28 cellular contexts compared by ENCODE assay signal in the genomic region with DNA sequence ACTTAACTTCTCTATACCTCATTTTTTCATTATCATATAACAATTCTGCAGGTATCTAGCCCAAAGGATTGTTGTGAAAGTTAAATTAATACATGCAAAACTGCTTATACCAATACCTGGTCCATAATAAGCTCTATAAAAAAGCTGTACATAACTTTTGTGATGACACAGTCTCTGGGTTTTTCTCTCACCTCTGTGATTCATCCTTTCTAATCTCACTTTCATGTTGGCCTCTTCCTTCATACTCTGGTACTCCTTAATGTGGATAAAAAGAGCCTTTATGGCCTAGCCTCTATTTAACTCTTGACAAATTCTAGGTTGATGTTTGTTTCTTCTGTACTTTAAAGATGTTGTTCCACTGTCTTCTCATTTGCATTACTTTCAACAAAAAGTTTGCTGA.
DNase-seq lines count a peak whose midpoint lies in the region; ATAC-seq and TF ChIP-seq lines count a peak whose summit lies in the region.
"Had no signal": no experiment of that assay in that cellular context is flagged by ENCODE, and none has a peak within 500 bp of the region (broad histone marks: within the 10 kb centered on the region; RNA-seq: fewer than 3 reads in every experiment).

No MANE protein-coding gene starts in this region.

- peak; percentile 94 for ATAC-seq in activated CD8-positive, alpha-beta T cell treated with anti-CD3 and anti-CD28 coated beads for 36 hours
- ATAC-seq in activated CD8-positive, alpha-beta T cell treated with anti-CD3 and anti-CD28 coated beads, Interleukin-2, amount 10 ng/mL, durations not matched to agents 7 days and 5 days, result no peak
- ATAC-seq in GM21381 (IDR thresholded peaks at IDR 0.05; ENCODE audit: unreplicated experiment) (peak; percentile 74), HG03565 (IDR thresholded peaks at IDR 0.05; ENCODE audit: unreplicated experiment) (no peak)
- ATAC-seq: gastroesophageal sphincter, GM23338, right cardiac atrium had no signal

- H4K20me1 ChIP-seq in KMS-11 (ENCODE audit: insufficient read depth), result no peaks in the 10 kb centered on the region

- no peaks in the 10 kb centered on the region for H3K27me3 ChIP-seq in KMS-11 (ENCODE audit: insufficient read depth, low read depth)
- H3K27me3 ChIP-seq: gastroesophageal sphincter, tibial artery had no signal

- H3K79me2 ChIP-seq in KMS-11 (ENCODE audit: insufficient read depth, low read depth), result peaks cover 3% of the 10 kb centered on the region; the same call in 1 of the 2 replicates
- H3K79me2 ChIP-seq: parathyroid adenoma had no signal

- H3K4me3 Mint-ChIP-seq in activated CD8-positive, alpha-beta T cell treated with anti-CD3 and anti-CD28 coated beads for 36 hours, result no peak overlapping the region
- no peak overlapping the region for H3K4me3 Mint-ChIP-seq in activated CD8-positive, alpha-beta T cell treated with anti-CD3 and anti-CD28 coated beads, Interleukin-2, amount 10 ng/mL, durations not matched to agents 7 days and 5 days
- H3K4me3 Mint-ChIP-seq in nephron progenitor cell (no peak overlapping the region), immature natural killer cell (no peak overlapping the region)
- H3K4me3 Mint-ChIP-seq: activated CD4-positive, alpha-beta memory T cell treated with anti-CD3 and anti-CD28 coated beads for 36 hours; activated naive CD8-positive, alpha-beta T cell treated with anti-CD3 and anti-CD28 coated beads, Interleukin-2, amount 10 ng/mL, durations not matched to agents 7 days and 5 days; activated T-helper 1 cell treated with anti-CD3 and anti-CD28 coated beads, Interleukin-12 subunit alpha, Interleukin-12 subunit beta, Interleukin-2, Interleukin-4 antibody, amounts not matched to agents 30 ng/mL and 10 ng/mL and 1 ng/mL, durations not matched to agents 14 hours and 24 hours and 36 hours; brain; CD8-positive, alpha-beta memory T cell; GM23338; IgD-negative memory B cell; stimulated activated naive CD8-positive, alpha-beta T cell treated with anti-CD3 and anti-CD28 coated beads, Interleukin-15, Interleukin-2, amounts not matched to agents 100 ng/mL and 50 ng/mL, for 24 hours had no signal

- no peaks in the 10 kb centered on the region for H3K27me3 Mint-ChIP-seq in activated CD8-positive, alpha-beta T cell treated with anti-CD3 and anti-CD28 coated beads for 36 hours
- no peaks in the 10 kb centered on the region for H3K27me3 Mint-ChIP-seq in activated CD8-positive, alpha-beta T cell treated with anti-CD3 and anti-CD28 coated beads, Interleukin-2, amount 10 ng/mL, durations not matched to agents 7 days and 5 days (ENCODE audit: low read depth)
- no peaks in the 10 kb centered on the region for H3K27me3 Mint-ChIP-seq in nephron progenitor cell (ENCODE audit: low read depth, poor library complexity)
- peaks cover 0 to 1% (median 0%) of the 10 kb centered on the region in 3 donors for H3K27me3 Mint-ChIP-seq in immature natural killer cell (ENCODE audit: low read depth in 3 of 3)
- H3K27me3 Mint-ChIP-seq: activated CD4-positive, alpha-beta memory T cell treated with anti-CD3 and anti-CD28 coated beads for 36 hours; activated naive CD8-positive, alpha-beta T cell treated with anti-CD3 and anti-CD28 coated beads, Interleukin-2, amount 10 ng/mL, durations not matched to agents 7 days and 5 days; brain; CD8-positive, alpha-beta memory T cell; IgD-negative memory B cell; stimulated activated naive CD8-positive, alpha-beta T cell treated with anti-CD3 and anti-CD28 coated beads, Interleukin-15, Interleukin-2, amounts not matched to agents 100 ng/mL and 50 ng/mL, for 24 hours had no signal

- H3K27ac ChIP-seq in KMS-11, result no peak overlapping the region
- H3K27ac ChIP-seq: gastroesophageal sphincter, parathyroid adenoma, tibial artery, WERI-Rb-1 had no signal

- peak overlapping the region; percentile 37; the same call in 1 of the 2 replicates for H3K4me2 ChIP-seq in KMS-11
- H3K4me2 ChIP-seq: GM23338, SK-N-SH had no signal

- H2AFZ ChIP-seq in KMS-11 (ENCODE audit: low read depth), result no peak overlapping the region
- H2AFZ ChIP-seq: GM23338, parathyroid adenoma had no signal

- H3K36me3 Mint-ChIP-seq in activated CD8-positive, alpha-beta T cell treated with anti-CD3 and anti-CD28 coated beads for 36 hours (ENCODE audit: low read depth), result no peaks in the 10 kb centered on the region
- H3K36me3 Mint-ChIP-seq in activated CD8-positive, alpha-beta T cell treated with anti-CD3 and anti-CD28 coated beads, Interleukin-2, amount 10 ng/mL, durations not matched to agents 7 days and 5 days (ENCODE audit: low read depth), result no peaks in the 10 kb centered on the region
- H3K36me3 Mint-ChIP-seq in nephron progenitor cell (ENCODE audit: low read depth) (peaks cover 9% of the 10 kb centered on the region), immature natural killer cell (no peaks in the 10 kb centered on the region)
- H3K36me3 Mint-ChIP-seq: activated CD4-positive, alpha-beta memory T cell treated with anti-CD3 and anti-CD28 coated beads for 36 hours; activated naive CD8-positive, alpha-beta T cell treated with anti-CD3 and anti-CD28 coated beads, Interleukin-2, amount 10 ng/mL, durations not matched to agents 7 days and 5 days; CD8-positive, alpha-beta memory T cell; IgD-negative memory B cell had no signal

- H3K9me3 Mint-ChIP-seq in activated CD8-positive, alpha-beta T cell treated with anti-CD3 and anti-CD28 coated beads for 36 hours, result no peaks in the 10 kb centered on the region
- no peaks in the 10 kb centered on the region for H3K9me3 Mint-ChIP-seq in activated CD8-positive, alpha-beta T cell treated with anti-CD3 and anti-CD28 coated beads, Interleukin-2, amount 10 ng/mL, durations not matched to agents 7 days and 5 days (ENCODE audit: insufficient read depth)
- H3K9me3 Mint-ChIP-seq in nephron progenitor cell (no peaks in the 10 kb centered on the region), immature natural killer cell (no peaks in the 10 kb centered on the region)
- H3K9me3 Mint-ChIP-seq: activated CD4-positive, alpha-beta memory T cell treated with anti-CD3 and anti-CD28 coated beads for 36 hours; activated naive CD8-positive, alpha-beta T cell treated with anti-CD3 and anti-CD28 coated beads, Interleukin-2, amount 10 ng/mL, durations not matched to agents 7 days and 5 days; activated T-helper 1 cell treated with anti-CD3 and anti-CD28 coated beads, Interleukin-12 subunit alpha, Interleukin-12 subunit beta, Interleukin-2, Interleukin-4 antibody, amounts not matched to agents 30 ng/mL and 10 ng/mL and 1 ng/mL, durations not matched to agents 14 hours and 24 hours and 36 hours; brain; CD8-positive, alpha-beta memory T cell; GM23338; IgD-negative memory B cell; stimulated activated naive CD8-positive, alpha-beta T cell treated with anti-CD3 and anti-CD28 coated beads, Interleukin-15, Interleukin-2, amounts not matched to agents 100 ng/mL and 50 ng/mL, for 24 hours had no signal

- intact Hi-C loops in activated CD8-positive, alpha-beta T cell treated with anti-CD3 and anti-CD28 coated beads for 36 hours (cut with micrococcal nuclease), result no loop called here

- POLR2A ChIA-PET in activated CD8-positive, alpha-beta T cell treated with anti-CD3 and anti-CD28 coated beads for 36 hours (lab: Charles Lee), result no interaction called here
- POLR2A ChIA-PET in activated CD8-positive, alpha-beta T cell treated with anti-CD3 and anti-CD28 coated beads, Interleukin-2, amount 10 ng/mL, durations not matched to agents 7 days and 5 days (lab: Charles Lee), result no interaction called here

- no peaks in the 10 kb centered on the region for H3K36me3 ChIP-seq in KMS-11 (ENCODE audit: insufficient read depth)
- H3K36me3 ChIP-seq: gastroesophageal sphincter, tibial artery, WERI-Rb-1 had no signal

- H3K4me3 ChIP-seq in KMS-11 (IDR thresholded peaks at IDR 0.05; ENCODE audit: insufficient read depth, low read depth, low read length), result no peak overlapping the region
- H3K4me3 ChIP-seq: gastroesophageal sphincter, GM23338, tibial artery had no signal

- H3K9ac ChIP-seq in KMS-11, result no peak overlapping the region
- H3K9ac ChIP-seq: parathyroid adenoma, SK-N-SH had no signal

- CTCF ChIA-PET in activated CD8-positive, alpha-beta T cell treated with anti-CD3 and anti-CD28 coated beads for 36 hours (lab: Charles Lee), result interaction anchor here (1.0 kb wide), 1 partner anchor 42 kb away, joined by 3 read pairs; no protein-coding TSS in a partner anchor
- CTCF ChIA-PET in activated CD8-positive, alpha-beta T cell treated with anti-CD3 and anti-CD28 coated beads, Interleukin-2, amount 10 ng/mL, durations not matched to agents 7 days and 5 days (lab: Charles Lee), result no interaction called here

- H3K4me1 ChIP-seq in KMS-11 (ENCODE audit: low read depth, poor library complexity, severe bottlenecking), result peaks cover 50% of the 10 kb centered on the region

- no peak for DNase-seq in activated CD8-positive, alpha-beta T cell treated with anti-CD3 and anti-CD28 coated beads for 36 hours
- DNase-seq in activated CD8-positive, alpha-beta T cell treated with anti-CD3 and anti-CD28 coated beads, Interleukin-2, amount 10 ng/mL, durations not matched to agents 7 days and 5 days, result no peak
- DNase-seq in nephron progenitor cell (no peak), immature natural killer cell (no peak), DMS153 (lab: John Stamatoyannopoulos, UW) (no peak)
- DNase-seq: activated CD4-positive, alpha-beta memory T cell treated with anti-CD3 and anti-CD28 coated beads for 36 hours; activated naive CD8-positive, alpha-beta T cell treated with anti-CD3 and anti-CD28 coated beads, Interleukin-2, amount 10 ng/mL, durations not matched to agents 7 days and 5 days; AML-193; CD8-positive, alpha-beta memory T cell; effector CD8-positive, alpha-beta T cell; GDM1; hypothalamus; right cardiac atrium; SK-N-SH; stimulated activated CD4-positive, alpha-beta T cell treated with anti-CD3 and anti-CD28 coated beads, Interleukin-4, amount 100 ng/mL, for 24 hours; T-helper 2 cell; tibial artery; WERI-Rb-1 had no signal

- H3K4me1 Mint-ChIP-seq in activated CD8-positive, alpha-beta T cell treated with anti-CD3 and anti-CD28 coated beads for 36 hours (ENCODE audit: low read depth), result peaks cover 27% of the 10 kb centered on the region
- peaks cover 18% of the 10 kb centered on the region for H3K4me1 Mint-ChIP-seq in activated CD8-positive, alpha-beta T cell treated with anti-CD3 and anti-CD28 coated beads, Interleukin-2, amount 10 ng/mL, durations not matched to agents 7 days and 5 days (ENCODE audit: low read depth)
- H3K4me1 Mint-ChIP-seq in nephron progenitor cell (peaks cover 5% of the 10 kb centered on the region), immature natural killer cell (peaks cover 11 to 26% of the 10 kb centered on the region in 2 donors)

- H3K27ac Mint-ChIP-seq in activated CD8-positive, alpha-beta T cell treated with anti-CD3 and anti-CD28 coated beads for 36 hours, result peak overlapping the region; percentile 4
- H3K27ac Mint-ChIP-seq in activated CD8-positive, alpha-beta T cell treated with anti-CD3 and anti-CD28 coated beads, Interleukin-2, amount 10 ng/mL, durations not matched to agents 7 days and 5 days, result no peak overlapping the region
- H3K27ac Mint-ChIP-seq in nephron progenitor cell (peak overlapping the region; percentile 46), immature natural killer cell (no peak overlapping the region)
- H3K27ac Mint-ChIP-seq: activated CD4-positive, alpha-beta memory T cell treated with anti-CD3 and anti-CD28 coated beads for 36 hours; activated naive CD8-positive, alpha-beta T cell treated with anti-CD3 and anti-CD28 coated beads, Interleukin-2, amount 10 ng/mL, durations not matched to agents 7 days and 5 days; activated T-helper 1 cell treated with anti-CD3 and anti-CD28 coated beads, Interleukin-12 subunit alpha, Interleukin-12 subunit beta, Interleukin-2, Interleukin-4 antibody, amounts not matched to agents 30 ng/mL and 10 ng/mL and 1 ng/mL, durations not matched to agents 14 hours and 24 hours and 36 hours; brain; CD8-positive, alpha-beta memory T cell; GM23338; IgD-negative memory B cell; stimulated activated naive CD8-positive, alpha-beta T cell treated with anti-CD3 and anti-CD28 coated beads, Interleukin-15, Interleukin-2, amounts not matched to agents 100 ng/mL and 50 ng/mL, for 24 hours had no signal

- no peak for TF ChIP-seq CTCF in activated CD8-positive, alpha-beta T cell treated with anti-CD3 and anti-CD28 coated beads for 36 hours (IDR thresholded peaks at IDR 0.05)
- no peak for TF ChIP-seq CTCF in KMS-11 (conservative IDR thresholded peaks at IDR 0.05; ENCODE audit: low read depth, low read length)
- no peak for TF ChIP-seq CTCF in nephron progenitor cell (IDR thresholded peaks at IDR 0.05)

Comparison
In these comparisons a context has a peak if more than half of its experiments do, and no peak if none do; other contexts are left out.
1. ATAC-seq: peak in activated CD8-positive, alpha-beta T cell treated with anti-CD3 and anti-CD28 coated beads for 36 hours (single experiment) and GM21381 (single experiment); none in activated CD8-positive, alpha-beta T cell treated with anti-CD3 and anti-CD28 coated beads, Interleukin-2, amount 10 ng/mL, durations not matched to agents 7 days and 5 days (single experiment) and HG03565 (single experiment).
2. H3K27ac Mint-ChIP-seq: peak in activated CD8-positive, alpha-beta T cell treated with anti-CD3 and anti-CD28 coated beads for 36 hours (single experiment) and nephron progenitor cell (single experiment); none in activated CD8-positive, alpha-beta T cell treated with anti-CD3 and anti-CD28 coated beads, Interleukin-2, amount 10 ng/mL, durations not matched to agents 7 days and 5 days (single experiment) and immature natural killer cell (0 of 6).